26 cellular contexts compared by ENCODE assay signal in the genomic region with DNA sequence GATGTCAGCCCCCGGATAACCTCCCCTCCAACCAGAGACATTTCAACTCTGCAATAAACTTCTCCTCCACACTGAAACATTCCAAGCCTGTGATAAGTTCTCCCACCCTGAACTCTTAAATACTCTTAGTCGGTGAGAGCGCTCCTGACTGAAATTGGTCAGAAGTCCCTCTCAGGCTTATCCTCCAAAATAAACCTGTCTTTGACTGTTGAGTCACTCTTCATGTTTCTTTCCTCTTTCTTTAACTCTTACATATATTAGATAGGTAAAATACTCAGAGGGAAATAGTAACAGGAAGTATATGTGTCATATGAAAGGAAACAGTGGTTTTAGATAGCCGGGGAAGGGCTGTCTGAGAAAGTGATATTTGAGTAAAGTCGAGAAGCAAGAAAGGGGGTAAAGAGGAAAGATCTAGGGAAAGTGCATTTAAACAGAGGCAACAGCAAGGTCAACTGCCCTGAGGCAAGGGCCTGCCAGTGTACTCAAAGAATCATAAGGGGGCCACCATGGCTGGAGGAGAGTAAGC.
"Had no signal": no experiment of that assay in that cellular context is flagged by ENCODE, and none has a peak within 500 bp of the region (broad histone marks: within the 10 kb centered on the region; RNA-seq: fewer than 3 reads in every experiment).

No MANE protein-coding gene starts in this region.

- H3K4me3 ChIP-seq: breast epithelium, colonic mucosa, dorsolateral prefrontal cortex, lower lobe of right lung, ovary, psoas muscle, right atrium auricular region, spleen, tibial artery had no signal

- H3K36me3 Mint-ChIP-seq: activated naive CD4-positive, alpha-beta T cell treated with anti-CD3 and anti-CD28 coated beads, Interleukin-2, amount 50 U/mL, for 72 hours; naive thymus-derived CD8-positive, alpha-beta T cell had no signal

- H3K27ac Mint-ChIP-seq: activated CD4-positive, alpha-beta memory T cell treated with anti-CD3 and anti-CD28 coated beads, Interleukin-2, amount 10 ng/mL, durations not matched to agents 7 days and 5 days; activated CD4-positive, alpha-beta T cell treated with anti-CD3 and anti-CD28 coated beads, Interleukin-2, amount 10 ng/mL, durations not matched to agents 24 days and 14 days; activated naive CD4-positive, alpha-beta T cell treated with anti-CD3 and anti-CD28 coated beads, Interleukin-2, amount 50 U/mL, for 72 hours; activated T-helper 1 cell treated with anti-CD3 and anti-CD28 coated beads, Interleukin-12 subunit alpha, Interleukin-12 subunit beta, Interleukin-2, Interleukin-4 antibody, amounts not matched to agents 30 ng/mL and 10 ng/mL and 1 ng/mL, durations not matched to agents 14 hours and 24 hours and 36 hours; effector memory CD8-positive, alpha-beta T cell; stimulated activated naive CD8-positive, alpha-beta T cell treated with anti-CD3 and anti-CD28 coated beads, Interleukin-15, Interleukin-2, amounts not matched to agents 100 ng/mL and 50 ng/mL, for 24 hours had no signal

- H3K36me3 ChIP-seq: breast epithelium, colonic mucosa, lower lobe of right lung, neutrophil, ovary, right atrium auricular region, spleen, tibial artery had no signal

- ATAC-seq: activated CD4-positive, CD25-positive, alpha-beta regulatory T cell treated with anti-CD3 and anti-CD28 coated beads, Interleukin-2, amount 50 U/mL, for 24 hours; effector memory CD8-positive, alpha-beta T cell; esophagus mucosa; left lobe of liver; lower lobe of right lung; naive thymus-derived CD8-positive, alpha-beta T cell; psoas muscle had no signal

- H3K27me3 ChIP-seq: breast epithelium, colonic mucosa, dorsolateral prefrontal cortex, neutrophil, ovary, right atrium auricular region, tibial artery had no signal

- H3K4me1 Mint-ChIP-seq: activated CD4-positive, alpha-beta T cell treated with anti-CD3 and anti-CD28 coated beads, Interleukin-2, amount 10 ng/mL, durations not matched to agents 24 days and 14 days had no signal

- H3K27ac ChIP-seq: breast epithelium, colonic mucosa, dorsolateral prefrontal cortex, lower lobe of right lung, neutrophil, ovary, psoas muscle, right atrium auricular region, spleen, tibial artery, VCaP had no signal

- H3K9me3 ChIP-seq: colonic mucosa, lower lobe of right lung, neutrophil, ovary, psoas muscle, tibial artery had no signal

- H3K27me3 Mint-ChIP-seq: activated CD4-positive, alpha-beta memory T cell treated with anti-CD3 and anti-CD28 coated beads, Interleukin-2, amount 10 ng/mL, durations not matched to agents 7 days and 5 days; activated CD4-positive, alpha-beta T cell treated with anti-CD3 and anti-CD28 coated beads, Interleukin-2, amount 10 ng/mL, durations not matched to agents 24 days and 14 days; central memory CD8-positive, alpha-beta T cell; stimulated activated naive CD8-positive, alpha-beta T cell treated with anti-CD3 and anti-CD28 coated beads, Interleukin-15, Interleukin-2, amounts not matched to agents 100 ng/mL and 50 ng/mL, for 24 hours had no signal

- H3K4me3 Mint-ChIP-seq: activated CD4-positive, alpha-beta memory T cell treated with anti-CD3 and anti-CD28 coated beads, Interleukin-2, amount 10 ng/mL, durations not matched to agents 7 days and 5 days; activated CD4-positive, alpha-beta T cell treated with anti-CD3 and anti-CD28 coated beads, Interleukin-2, amount 10 ng/mL, durations not matched to agents 24 days and 14 days; activated T-helper 1 cell treated with anti-CD3 and anti-CD28 coated beads, Interleukin-12 subunit alpha, Interleukin-12 subunit beta, Interleukin-2, Interleukin-4 antibody, amounts not matched to agents 30 ng/mL and 10 ng/mL and 1 ng/mL, durations not matched to agents 14 hours and 24 hours and 36 hours; central memory CD8-positive, alpha-beta T cell; effector memory CD8-positive, alpha-beta T cell; stimulated activated naive CD8-positive, alpha-beta T cell treated with anti-CD3 and anti-CD28 coated beads, Interleukin-15, Interleukin-2, amounts not matched to agents 100 ng/mL and 50 ng/mL, for 24 hours had no signal

- H3K9me3 Mint-ChIP-seq: activated CD4-positive, alpha-beta memory T cell treated with anti-CD3 and anti-CD28 coated beads, Interleukin-2, amount 10 ng/mL, durations not matched to agents 7 days and 5 days; activated T-helper 1 cell treated with anti-CD3 and anti-CD28 coated beads, Interleukin-12 subunit alpha, Interleukin-12 subunit beta, Interleukin-2, Interleukin-4 antibody, amounts not matched to agents 30 ng/mL and 10 ng/mL and 1 ng/mL, durations not matched to agents 14 hours and 24 hours and 36 hours; central memory CD8-positive, alpha-beta T cell; effector memory CD8-positive, alpha-beta T cell; naive thymus-derived CD8-positive, alpha-beta T cell had no signal

- H3K4me1 ChIP-seq: breast epithelium, colonic mucosa, lower lobe of right lung, psoas muscle, right atrium auricular region, spleen, tibial artery had no signal

- DNase-seq: activated CD4-positive, alpha-beta memory T cell treated with anti-CD3 and anti-CD28 coated beads, Interleukin-2, amount 10 ng/mL, durations not matched to agents 7 days and 5 days; activated gamma-delta T cell treated with Interleukin-2 at 50 U/mL for 16 hours; amniotic stem cell; colonic mucosa; dorsolateral prefrontal cortex; effector memory CD8-positive, alpha-beta T cell; foreskin melanocyte; lower lobe of right lung; naive thymus-derived CD8-positive, alpha-beta T cell; ovary; psoas muscle; spleen; stimulated activated CD4-positive, alpha-beta T cell treated with anti-CD3 and anti-CD28 coated beads, Interleukin-4, amount 100 ng/mL, for 24 hours; tibial artery had no signal
